Comparison of ENCODE assay signal across 13 cellular contexts in the genomic region with DNA sequence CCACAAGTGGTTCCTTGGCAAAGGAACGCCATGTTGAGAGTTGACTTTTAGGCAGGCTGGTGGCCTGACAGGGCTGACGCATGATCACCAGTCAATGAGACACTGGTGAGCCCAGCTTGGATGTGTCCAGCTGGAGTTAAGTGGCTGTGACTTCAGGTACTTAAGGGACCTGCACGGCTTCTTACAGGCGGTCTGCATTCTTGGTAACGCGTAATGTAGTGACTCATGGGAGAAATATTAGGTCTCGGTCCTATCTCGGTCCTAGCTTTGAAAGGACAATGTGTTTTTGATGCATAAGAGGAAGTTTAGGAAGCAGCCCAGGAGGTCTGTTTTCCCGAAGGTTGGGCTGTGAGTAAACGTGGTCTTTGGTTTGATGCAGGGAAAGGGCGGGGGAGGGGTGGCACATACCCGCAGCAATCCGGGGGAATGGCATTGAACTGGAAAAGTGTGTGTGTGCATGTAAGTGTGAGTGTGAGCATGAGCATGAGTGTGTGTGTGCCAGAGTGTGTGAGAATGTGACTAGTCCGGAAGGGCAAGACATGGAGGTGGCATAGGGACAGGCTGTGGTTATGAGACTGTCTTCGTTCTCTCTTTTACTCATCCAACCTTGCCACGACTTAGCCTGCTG. TPM values are rescaled to one million over a fixed set of nuclear protein-coding genes. Genes with fewer than 3 reads are reported as not detected.
A peak's percentile ranks its signal among the peaks of the same experiment; 100 is the strongest.
DNase-seq lines count a peak whose midpoint lies in the region; FAIRE-seq and TF ChIP-seq lines count a peak whose summit lies in the region.
"Had no signal": no experiment of that assay in that cellular context is flagged by ENCODE, and none has a peak within 500 bp of the region (broad histone marks: within the 10 kb centered on the region; RNA-seq: fewer than 3 reads in every experiment).

No MANE protein-coding gene starts in this region.

- peak overlapping the region; percentile 71 for H3K27ac Mint-ChIP-seq in astrocyte (ENCODE audit: unreplicated experiment)
- H3K27ac Mint-ChIP-seq: activated naive CD8-positive, alpha-beta T cell had no signal

- peak; percentile 83 for DNase-seq in ACHN
- peak; percentile 84 for DNase-seq in HFF-Myc (ENCODE audit: extremely low read depth, low read depth)
- peak; percentile 82 for DNase-seq in astrocyte (ENCODE audit: low read depth)
- peak; percentile 99 for DNase-seq in kidney tubule cell (ENCODE audit: low spot score)
- no peak for DNase-seq in KBM-7
- no peak for DNase-seq in NK-92 treated with Interleukin-12 subunit alpha and Interleukin-12 subunit beta, amount 100 ng/mL, for 24 hours (lab: John Stamatoyannopoulos, UW)
- DNase-seq in NCI-H2196 (lab: John Stamatoyannopoulos, UW; ENCODE audit: unreplicated experiment) = no peak
- DNase-seq in activated CD4-positive, alpha-beta T cell treated with anti-CD3 and anti-CD28 coated beads for 1 hour = no peak
- DNase-seq: Karpas-422, NCI-H748 treated with DMSO at 0.1 percent for 48 hours had no signal

- peak overlapping the region; percentile 10 for H3K9ac ChIP-seq in astrocyte (ENCODE audit: low read length)

- no peaks in the 10 kb centered on the region for H3K9me3 ChIP-seq in astrocyte (ENCODE audit: insufficient read depth, low read depth, low read length)
- H3K9me3 ChIP-seq: suprapubic skin had no signal

- peaks cover 3% of the 10 kb centered on the region for H3K9me3 Mint-ChIP-seq in astrocyte (ENCODE audit: unreplicated experiment)

- in situ Hi-C loops in ACHN (cut with HindIII; ENCODE audit: low pct_ligation_motif_present, low pct_unique_long_range_greater_than_20kb, low sequenced_read_pairs) = no loop called here
- in situ Hi-C loops in KBM-7 (cut with MboI; ENCODE audit: low pct_unique_long_range_greater_than_20kb, low sequenced_read_pairs) = no loop called here

- peak overlapping the region; percentile 82 for H3K4me2 ChIP-seq in astrocyte (ENCODE audit: low read length)

- peak overlapping the region; percentile 55 for H3K27ac ChIP-seq in astrocyte (ENCODE audit: low read depth, low read length)
- H3K27ac ChIP-seq: esophagus muscularis mucosa, suprapubic skin had no signal

- H3K27me3 ChIP-seq in astrocyte (ENCODE audit: insufficient read depth, low read length) = peaks cover 13% of the 10 kb centered on the region
- H3K27me3 ChIP-seq: esophagus muscularis mucosa had no signal

- peaks cover 25% of the 10 kb centered on the region for H3K4me1 ChIP-seq in astrocyte (ENCODE audit: insufficient read depth, low read length)

- peak overlapping the region; percentile 14 for H3K4me3 Mint-ChIP-seq in astrocyte (ENCODE audit: unreplicated experiment)
- H3K4me3 Mint-ChIP-seq: activated naive CD8-positive, alpha-beta T cell had no signal

- H3K27me3 Mint-ChIP-seq in astrocyte (ENCODE audit: low read depth, unreplicated experiment) = peaks cover 28% of the 10 kb centered on the region

- H3K79me2 ChIP-seq in astrocyte (ENCODE audit: insufficient read depth, low read length) = no peaks in the 10 kb centered on the region

- no peaks in the 10 kb centered on the region for H4K20me1 ChIP-seq in astrocyte (ENCODE audit: insufficient read depth, low read length)

- H3K4me3 ChIP-seq in HFF-Myc (replicated peaks; ENCODE audit: low read depth, low read length) (no peak overlapping the region), astrocyte (ENCODE audit: insufficient read depth, low read depth, low read length) (no peak overlapping the region)
- H3K4me3 ChIP-seq: esophagus muscularis mucosa, suprapubic skin had no signal

- no peaks in the 10 kb centered on the region for H3K36me3 ChIP-seq in astrocyte (ENCODE audit: insufficient read depth, low read length)
- H3K36me3 ChIP-seq: esophagus muscularis mucosa, suprapubic skin had no signal

- no peaks in the 10 kb centered on the region for H3K36me3 Mint-ChIP-seq in astrocyte (ENCODE audit: low read depth, unreplicated experiment)
- H3K36me3 Mint-ChIP-seq: activated naive CD8-positive, alpha-beta T cell had no signal

- no peak for TF ChIP-seq CTCF in HFF-Myc (IDR thresholded peaks at IDR 0.05; ENCODE audit: low read depth, low read length, missing control alignments)
- TF ChIP-seq CTCF in astrocyte (IDR thresholded peaks at IDR 0.05; ENCODE audit: insufficient read depth, low read depth, low read length) = no peak

- H3K4me1 Mint-ChIP-seq in astrocyte (ENCODE audit: low read depth, unreplicated experiment) = peaks cover 22% of the 10 kb centered on the region

- peak overlapping the region; percentile 64 for H2AFZ ChIP-seq in astrocyte (ENCODE audit: low read depth, low read length)

- peak; percentile 65 for FAIRE-seq in astrocyte (lab: Jason Lieb, UNC)

RNA-seq across cellular contexts. Expression of a gene that starts 55.3 kb away (rescaled TPM):
- 6.0 and 7.6 TPM in 2 replicates for total RNA-seq in astrocyte

Comparison
In these comparisons a context has a peak if more than half of its experiments do, and no peak if none do; other contexts are left out.
1. DNase-seq: peak in ACHN (single experiment), HFF-Myc (single experiment), astrocyte (single experiment) and kidney tubule cell (single experiment); none in KBM-7 (single experiment), NK-92 treated with Interleukin-12 subunit alpha and Interleukin-12 subunit beta, amount 100 ng/mL, for 24 hours (single experiment), NCI-H2196 (single experiment) and activated CD4-positive, alpha-beta T cell treated with anti-CD3 and anti-CD28 coated beads for 1 hour (single experiment).